Comparison of ENCODE assay signal across 8 cellular contexts in the genomic region with DNA sequence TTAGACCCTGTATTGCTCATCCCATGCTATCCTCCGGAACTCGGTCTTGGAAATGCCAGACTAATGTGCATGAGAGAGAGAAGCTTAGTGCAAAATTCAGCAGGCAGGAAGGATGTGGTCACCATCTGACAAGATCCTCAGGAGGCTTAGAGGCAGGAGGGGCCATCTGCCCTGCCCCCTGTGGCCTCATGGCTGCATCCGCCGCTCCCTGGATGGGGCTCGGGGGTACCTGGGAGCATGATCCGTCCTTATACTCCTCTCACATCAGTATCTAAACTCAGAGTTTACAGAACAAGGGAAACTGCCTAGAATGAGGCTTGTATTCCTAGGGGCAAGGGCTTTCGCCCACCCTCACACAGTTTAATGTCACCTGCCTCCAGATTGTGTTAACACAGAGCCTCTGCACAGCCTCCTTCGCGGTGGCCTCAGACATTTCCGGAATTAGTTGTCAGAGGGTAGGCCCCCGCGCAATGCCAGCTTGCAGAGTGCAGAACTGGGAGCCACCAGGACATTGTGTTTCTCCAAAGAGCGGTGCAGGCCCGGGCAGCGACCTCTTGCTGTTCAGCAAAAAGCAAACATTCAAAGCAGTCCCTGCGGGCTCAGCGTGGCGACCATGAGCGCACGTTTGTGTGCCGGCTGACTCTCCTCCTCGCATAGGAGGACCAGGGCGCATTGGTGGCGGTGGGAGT. TPM values are rescaled to one million over a fixed set of nuclear protein-coding genes. Genes with fewer than 3 reads are reported as not detected.
A peak's percentile ranks its signal among the peaks of the same experiment; 100 is the strongest.
DNase-seq lines count a peak whose midpoint lies in the region; ATAC-seq and TF ChIP-seq lines count a peak whose summit lies in the region.

No MANE protein-coding gene starts in this region.

- peak overlapping the region; percentile 79 for H3K4me3 Mint-ChIP-seq in CD4-positive, alpha-beta T cell
- H3K4me3 Mint-ChIP-seq in activated B cell treated with CpG ODN at 0.5 μM for 24 hours (peak overlapping the region; percentile 50), type B pancreatic cell (no peak overlapping the region)

- peak in 6 of 10 experiments; percentile 6 to 22 (median 12) for DNase-seq in CD4-positive, alpha-beta T cell
- DNase-seq in HL-60 (ENCODE audit: low read depth in 1 of 2, low spot score in 1 of 2) (peak; percentile 28 to 88), activated B cell treated with CpG ODN at 0.5 μM for 24 hours (no peak), foreskin melanocyte (peak; percentile 23), type B pancreatic cell (ENCODE audit: extremely low spot score, unreplicated experiment) (peak; percentile 58), tibial nerve (ENCODE audit: low spot score in 2 of 2) (no peak), NCI-H128 (lab: John Stamatoyannopoulos, UW; ENCODE audit: unreplicated experiment) (no peak), OCI-LY7 (ENCODE audit: low spot score) (no peak)

- WGBS in tibial nerve, 2 donors = 56 to 64% methylated on average over 22 to 24 of the region's 24 CpGs

- H3K79me2 ChIP-seq in OCI-LY7 (ENCODE audit: insufficient read depth, low read depth, low read length) = no peaks in the 10 kb centered on the region

- no peaks in the 10 kb centered on the region for H3K9me3 Mint-ChIP-seq in CD4-positive, alpha-beta T cell
- H3K9me3 Mint-ChIP-seq in activated B cell treated with CpG ODN at 0.5 μM for 24 hours (no peaks in the 10 kb centered on the region), type B pancreatic cell (no peaks in the 10 kb centered on the region)

- H3K36me3 Mint-ChIP-seq in CD4-positive, alpha-beta T cell (ENCODE audit: low read depth) = no peaks in the 10 kb centered on the region
- H3K36me3 Mint-ChIP-seq in activated B cell treated with CpG ODN at 0.5 μM for 24 hours (ENCODE audit: low read depth) (no peaks in the 10 kb centered on the region), type B pancreatic cell (no peaks in the 10 kb centered on the region)

- intact Hi-C loops in CD4-positive, alpha-beta T cell (cut with DNase I, micrococcal nuclease) = no loop called here
- intact Hi-C loops in activated B cell treated with CpG ODN at 0.5 μM for 24 hours (cut with micrococcal nuclease) (no loop called here), OCI-LY7 (cut with micrococcal nuclease; ENCODE audit: unreplicated experiment) (no loop called here)

- no peak overlapping the region for H2AFZ ChIP-seq in OCI-LY7 (ENCODE audit: low read length)

- H3K4me3 ChIP-seq in HL-60 (replicated peaks; ENCODE audit: insufficient read depth, low read length) (no peak overlapping the region), tibial nerve (no peak overlapping the region), OCI-LY7 (ENCODE audit: low read depth, low read length, poor library complexity, severe bottlenecking) (no peak overlapping the region)

- peaks cover 28% of the 10 kb centered on the region for H3K4me1 Mint-ChIP-seq in CD4-positive, alpha-beta T cell (ENCODE audit: low read depth)
- H3K4me1 Mint-ChIP-seq in activated B cell treated with CpG ODN at 0.5 μM for 24 hours = peaks cover 17% of the 10 kb centered on the region
- H3K4me1 Mint-ChIP-seq in type B pancreatic cell (ENCODE audit: unreplicated experiment) = no peaks in the 10 kb centered on the region

- no TSS peak for BruUV-seq in OCI-LY7 (replicated peaks; lab: Mats Ljungman, UMichigan)

- H3K4me1 ChIP-seq in tibial nerve = no peaks in the 10 kb centered on the region
- H3K4me1 ChIP-seq in OCI-LY7 (ENCODE audit: insufficient read depth, low read length, poor library complexity, severe bottlenecking) = no peaks in the 10 kb centered on the region

- H3K27ac Mint-ChIP-seq in CD4-positive, alpha-beta T cell = peak overlapping the region; percentile 24
- H3K27ac Mint-ChIP-seq in activated B cell treated with CpG ODN at 0.5 μM for 24 hours (no peak overlapping the region), type B pancreatic cell (no peak overlapping the region)

- TF ChIP-seq EP300 in tibial nerve (IDR thresholded peaks at IDR 0.05) = no peak

- H4K20me1 ChIP-seq in OCI-LY7 (ENCODE audit: insufficient read depth, low read length) = no peaks in the 10 kb centered on the region

- TF ChIP-seq POLR2A in tibial nerve (IDR thresholded peaks at IDR 0.05) = no peak

- POLR2A ChIA-PET in CD4-positive, alpha-beta T cell (lab: Charles Lee) = interaction anchor here (0.6 to 1.4 kb wide), 2 partner anchors 535 to 570 kb away, joined by 3 to 6 read pairs; no protein-coding TSS in a partner anchor
- POLR2A ChIA-PET in activated B cell treated with CpG ODN at 0.5 μM for 24 hours (lab: Charles Lee) (no interaction called here), OCI-LY7 (lab: Charles Lee) (no interaction called here)

- no peaks in the 10 kb centered on the region for H3K9me3 ChIP-seq in CD4-positive, alpha-beta T cell (ENCODE audit: control insufficient read depth, low read length)
- H3K9me3 ChIP-seq in tibial nerve (no peaks in the 10 kb centered on the region), OCI-LY7 (ENCODE audit: low read length) (no peaks in the 10 kb centered on the region)

- H3K4me2 ChIP-seq in OCI-LY7 (ENCODE audit: low read length) = no peak overlapping the region

- H3K27ac ChIP-seq in CD4-positive, alpha-beta T cell (ENCODE audit: low read depth, low read length) = no peak overlapping the region
- H3K27ac ChIP-seq in HL-60 (replicated peaks) (peak overlapping the region; percentile 86), tibial nerve (no peak overlapping the region), OCI-LY7 (ENCODE audit: low read depth, low read length, poor library complexity, severe bottlenecking) (no peak overlapping the region)

- H3K9me2 ChIP-seq in OCI-LY7 (ENCODE audit: insufficient read depth, low read length) = no peaks in the 10 kb centered on the region

- no peak for TF ChIP-seq CTCF in CD4-positive, alpha-beta T cell (IDR thresholded peaks at IDR 0.05)
- TF ChIP-seq CTCF in HL-60 (IDR thresholded peaks at IDR 0.05; ENCODE audit: insufficient read depth, low read length) = no peak
- no peak for TF ChIP-seq CTCF in activated B cell treated with CpG ODN at 0.5 μM for 24 hours (IDR thresholded peaks at IDR 0.05)
- no peak for TF ChIP-seq CTCF in type B pancreatic cell (conservative IDR thresholded peaks at IDR 0.05)
- TF ChIP-seq CTCF in tibial nerve (IDR thresholded peaks at IDR 0.05) = no peak
- TF ChIP-seq CTCF in OCI-LY7 (conservative IDR thresholded peaks at IDR 0.05; ENCODE audit: low read length) = no peak

- ATAC-seq in CD4-positive, alpha-beta T cell (ENCODE audit: poor library complexity) = peak; percentile 84
- ATAC-seq in activated B cell treated with CpG ODN at 0.5 μM for 24 hours (ENCODE audit: low read depth) = no peak

- H3K36me3 ChIP-seq in tibial nerve = no peaks in the 10 kb centered on the region
- H3K36me3 ChIP-seq in OCI-LY7 (ENCODE audit: insufficient read depth, low read length) = no peaks in the 10 kb centered on the region

- no peaks in the 10 kb centered on the region for H3K27me3 Mint-ChIP-seq in CD4-positive, alpha-beta T cell
- H3K27me3 Mint-ChIP-seq in activated B cell treated with CpG ODN at 0.5 μM for 24 hours (peaks cover 10% of the 10 kb centered on the region), type B pancreatic cell (peaks cover 3% of the 10 kb centered on the region)

- no peaks in the 10 kb centered on the region for H3K27me3 ChIP-seq in CD4-positive, alpha-beta T cell (ENCODE audit: control insufficient read depth, insufficient read depth, low read length)
- no peaks in the 10 kb centered on the region for H3K27me3 ChIP-seq in HL-60 (ENCODE audit: insufficient read depth, poor library complexity, severe bottlenecking)
- H3K27me3 ChIP-seq in tibial nerve = no peaks in the 10 kb centered on the region

- CTCF ChIA-PET in CD4-positive, alpha-beta T cell (lab: Charles Lee) = no interaction called here
- CTCF ChIA-PET in activated B cell treated with CpG ODN at 0.5 μM for 24 hours (lab: Charles Lee) = no interaction called here
- CTCF ChIA-PET in OCI-LY7 (lab: Charles Lee; ENCODE audit: unreplicated experiment) = no interaction called here

RNA-seq across cellular contexts. Expression of a gene that starts 39.2 kb away (rescaled TPM):
- total RNA-seq in CD4-positive, alpha-beta T cell = not detected
- total RNA-seq in activated B cell treated with CpG ODN at 0.5 μM for 24 hours (not detected in 2 replicates), type B pancreatic cell (ENCODE audit: low replicate concordance) (0.12 and 0.14 TPM in 2 replicates), tibial nerve (under 1 TPM in 3 of 4 donors, not detected in 1; under 0.01 to 0.63 (median 0.39) TPM), OCI-LY7 (2022) (not detected in 2 replicates)
- total RNA-seq in OCI-LY7 (2014; rRNA removed; shearing (Covaris generic)) = not detected in 2 replicates

Comparison
In these comparisons a context has a peak if more than half of its experiments do, and no peak if none do; other contexts are left out.
1. DNase-seq: peak in CD4-positive, alpha-beta T cell (6 of 10), HL-60 (2 of 2), foreskin melanocyte (single experiment) and type B pancreatic cell (single experiment); none in activated B cell treated with CpG ODN at 0.5 μM for 24 hours (single experiment), tibial nerve (0 of 2), NCI-H128 (single experiment) and OCI-LY7 (single experiment).